1 cellular context compared by ENCODE assay signal in genomic region chr6:98834060-98835031, GRCh38.
TF ChIP-seq lines count a peak whose summit lies in the region.

POU3F2 (plus strand) TSS chr6:98834574; CDS start chr6:98834874, 300 bp downstream.

TF ChIP-seq in K562, 482 proteins besides CTCF, POLR2A, EP300 and RAD21 (continued from another document and continues in another):
- TF ChIP-seq ZMIZ1 (IDR thresholded peaks at IDR 0.05; ENCODE audit: low read depth in 2 of 2, low read length in 2 of 2) (peak in 1 of 2 experiments; percentile 32; a peak in 1 of 4 replicates), RBM15 (IDR thresholded peaks at IDR 0.05; ENCODE audit: insufficient read depth, low read length) (no peak), MLLT1 (IDR thresholded peaks at IDR 0.05) (peak; percentile 40 to 98; a peak in 2 of 4 replicates), BRD4 (IDR thresholded peaks at IDR 0.05) (no peak), ZNF263 (CRISPR knock-in tag; IDR thresholded peaks at IDR 0.05; ENCODE audit: borderline replicate concordance) (peak; percentile 96), PRDM10 (IDR thresholded peaks at IDR 0.05; ENCODE audit: partially characterized antibody) (peak; percentile 77), SRF (CRISPR knock-in tag; IDR thresholded peaks at IDR 0.05) (0 out of 4 replicates have a peak, but pooled peaks of 1 of the 2 experiments have one; percentile 15), ZFP91 (CRISPR knock-in tag; IDR thresholded peaks at IDR 0.05) (peak; percentile 87), MAZ (CRISPR knock-in tag; conservative IDR thresholded peaks at IDR 0.05 in 1 of 2, IDR thresholded peaks at IDR 0.05 in 1 of 2) (peak; percentile 50 to 67; a peak in 2 of 4 replicates), CHD2 (IDR thresholded peaks at IDR 0.05; ENCODE audit: low read depth, low read length) (no peak), ZNF740 (CRISPR knock-in tag; IDR thresholded peaks at IDR 0.05) (no peak), ZNF740 (tag; IDR thresholded peaks at IDR 0.05) (peak in 1 of 2 experiments; percentile 34; a peak in 2 of 4 replicates), KLF13 (tag; IDR thresholded peaks at IDR 0.05; ENCODE audit: borderline replicate concordance, low read depth) (0 out of 2 replicates have a peak, but pooled peaks have one; percentile 48), ARID4B (CRISPR knock-in tag; IDR thresholded peaks at IDR 0.05) (0 out of 2 replicates have a peak, but pooled peaks have one; percentile 40), CBFA2T3 (IDR thresholded peaks at IDR 0.05) (peak; percentile 83), KDM1A (IDR thresholded peaks at IDR 0.05) (peak in 1 of 2 experiments; percentile 71; a peak in 2 of 4 replicates), MTA2 (IDR thresholded peaks at IDR 0.05; ENCODE audit: low read depth) (peak; percentile 60), EGR1 (conservative IDR thresholded peaks at IDR 0.05) (peak; percentile 52), TRIM24 (IDR thresholded peaks at IDR 0.05) (peak in 1 of 2 experiments; percentile 17; a peak in 1 of 4 replicates), MBD2 (IDR thresholded peaks at IDR 0.05; ENCODE audit: borderline replicate concordance, low read depth) (peak; percentile 31; the same call in 1 of the 2 replicates), ZNF830 (CRISPR knock-in tag; IDR thresholded peaks at IDR 0.05) (no peak), CCNT2 (IDR thresholded peaks at IDR 0.05; ENCODE audit: borderline replicate concordance, extremely low read depth, insufficient read length, low read depth, low read length) (peak; percentile 49), ZFP30 (CRISPR knock-in tag; IDR thresholded peaks at IDR 0.05; ENCODE audit: borderline replicate concordance) (no peak), RNF2 (IDR thresholded peaks at IDR 0.05) (peak; percentile 38; the same call in 1 of the 2 replicates), ZNF232 (CRISPR knock-in tag; IDR thresholded peaks at IDR 0.05) (no peak), RBBP5 (IDR thresholded peaks at IDR 0.05; ENCODE audit: borderline replicate concordance, insufficient read depth, low read length, poor library complexity, severe bottlenecking) (peak; percentile 38), HDAC1 (IDR thresholded peaks at IDR 0.05) (peak in 1 of 2 experiments; percentile 56; a peak in 1 of 4 replicates), TAL1 (IDR thresholded peaks at IDR 0.05) (peak; percentile 80), NFIC (IDR thresholded peaks at IDR 0.05) (peak; percentile 71), ZNF512 (tag; IDR thresholded peaks at IDR 0.05) (peak; percentile 44; the same call in 1 of the 2 replicates), CBFA2T2 (conservative IDR thresholded peaks at IDR 0.05) (peak; percentile 69), RHOXF2B (CRISPR knock-in tag; conservative IDR thresholded peaks at IDR 0.05) (no peak), LARP7 (IDR thresholded peaks at IDR 0.05) (0 out of 2 replicates have a peak, but pooled peaks have one; percentile 35), RAD51 (IDR thresholded peaks at IDR 0.05; ENCODE audit: borderline replicate concordance, low read depth) (no peak), HMGN3 (IDR thresholded peaks at IDR 0.05; ENCODE audit: borderline replicate concordance, extremely low read depth, insufficient read length, low read depth, low read length) (peak; percentile 52), FOSL1 (tag; conservative IDR thresholded peaks at IDR 0.05) (no peak), POLR2AphosphoS5 (IDR thresholded peaks at IDR 0.05; ENCODE audit: control insufficient read depth, insufficient read depth, low read depth, low read length) (peak; percentile 65), PCBP2 (IDR thresholded peaks at IDR 0.05; ENCODE audit: low read depth, low read length, poor library complexity, severe bottlenecking) (no peak), PATZ1 (CRISPR knock-in tag; IDR thresholded peaks at IDR 0.05; ENCODE audit: borderline replicate concordance) (no peak), ZBTB7A (IDR thresholded peaks at IDR 0.05; ENCODE audit: borderline replicate concordance, control insufficient read depth, low read depth, low read length) (peak; percentile 67; the same call in 1 of the 2 replicates), DMBX1 (CRISPR knock-in tag; IDR thresholded peaks at IDR 0.05; ENCODE audit: borderline replicate concordance) (no peak), ZZZ3 (IDR thresholded peaks at IDR 0.05) (no peak), TBP (optimal IDR thresholded peaks at IDR 0.05; ENCODE audit: low read depth, low read length) (peak; percentile 36)
